ENCODE assay signal across 8 cellular contexts in genomic region chr10:89861584-89862287, GRCh38.
DNase-seq lines count a peak whose midpoint lies in the region; ATAC-seq, FAIRE-seq and TF ChIP-seq lines count a peak whose summit lies in the region.

No MANE protein-coding gene starts in this region.

- no peaks in the 10 kb centered on the region for H3K36me3 ChIP-seq in HUES48 (ENCODE audit: control insufficient read depth, insufficient read depth, low read length)
- no peaks in the 10 kb centered on the region for H3K36me3 ChIP-seq in neural progenitor cell

- no peak for TF ChIP-seq CTCF in neural progenitor cell (IDR thresholded peaks at IDR 0.05)

- TF ChIP-seq POLR2A in GM12891 (IDR thresholded peaks at IDR 0.05; ENCODE audit: low read depth, low read length) = no peak

- peak overlapping the region; percentile 61 to 82 for H3K27ac Mint-ChIP-seq in activated naive CD4-positive, alpha-beta T cell treated with anti-CD3 and anti-CD28 coated beads, Interleukin-2, amount 50 U/mL, for 72 hours
- H3K27ac Mint-ChIP-seq in neural progenitor cell = no peak overlapping the region

- H3K4me1 Mint-ChIP-seq in neural progenitor cell = peaks cover 10% of the 10 kb centered on the region

- H3K4me2 ChIP-seq in neural progenitor cell = no peak overlapping the region

- H3K27me3 Mint-ChIP-seq in neural progenitor cell (ENCODE audit: insufficient read depth, low read depth) = no peaks in the 10 kb centered on the region

- no peaks in the 10 kb centered on the region for H3F3A ChIP-seq in neural progenitor cell (ENCODE audit: low read depth)

- H3K27ac ChIP-seq in HUES48 (ENCODE audit: low read depth, low read length) = peak overlapping the region; percentile 29
- H3K27ac ChIP-seq in neural progenitor cell = no peak overlapping the region

- FAIRE-seq in GM12891 (lab: Jason Lieb, UNC) = peak; percentile 83

- H3K9ac ChIP-seq in HUES48 (ENCODE audit: low read depth, low read length) (no peak overlapping the region), neural progenitor cell (no peak overlapping the region)

- H3K9me3 ChIP-seq in HUES48 (ENCODE audit: control insufficient read depth, insufficient read depth, low read length) (no peaks in the 10 kb centered on the region), neural progenitor cell (ENCODE audit: low read depth) (no peaks in the 10 kb centered on the region)

- H4K20me1 ChIP-seq in neural progenitor cell (ENCODE audit: low read depth) = no peaks in the 10 kb centered on the region

- no peak overlapping the region for H3K4me3 ChIP-seq in HUES48 (ENCODE audit: low read depth, low read length)
- H3K4me3 ChIP-seq in neural progenitor cell = no peak overlapping the region

- DNase-seq in GM12891 (ENCODE audit: insufficient read length, low spot score) (no peak), putamen (ENCODE audit: low spot score) (peak; percentile 12), neural progenitor cell (ENCODE audit: low spot score) (no peak), KG1 (lab: John Stamatoyannopoulos, UW) (no peak), foreskin melanocyte (no peak)
- peak in 1 of 2 donors; percentile 42 for DNase-seq in activated naive CD4-positive, alpha-beta T cell treated with anti-CD3 and anti-CD28 coated beads, Interleukin-2, amount 50 U/mL, for 72 hours (ENCODE audit: low spot score in 2 of 2)

- H3K36me3 Mint-ChIP-seq in activated naive CD4-positive, alpha-beta T cell treated with anti-CD3 and anti-CD28 coated beads, Interleukin-2, amount 50 U/mL, for 72 hours = no peaks in the 10 kb centered on the region
- H3K36me3 Mint-ChIP-seq in neural progenitor cell = no peaks in the 10 kb centered on the region

- H3K27me3 ChIP-seq in HUES48 (ENCODE audit: control insufficient read depth, insufficient read depth, low read length) = no peaks in the 10 kb centered on the region
- no peaks in the 10 kb centered on the region for H3K27me3 ChIP-seq in neural progenitor cell

- H3K4me1 ChIP-seq in HUES48 (ENCODE audit: control insufficient read depth, insufficient read depth, low read length) = peaks cover 9% of the 10 kb centered on the region
- H3K4me1 ChIP-seq in neural progenitor cell = no peaks in the 10 kb centered on the region

- H2AFZ ChIP-seq in neural progenitor cell (replicated peaks) = no peak overlapping the region

- no peaks in the 10 kb centered on the region for H3K79me2 ChIP-seq in neural progenitor cell (ENCODE audit: low read depth)

- H3K4me3 Mint-ChIP-seq in neural progenitor cell = no peak overlapping the region

- H3K9me3 Mint-ChIP-seq in activated naive CD4-positive, alpha-beta T cell treated with anti-CD3 and anti-CD28 coated beads, Interleukin-2, amount 50 U/mL, for 72 hours = no peaks in the 10 kb centered on the region
- no peaks in the 10 kb centered on the region for H3K9me3 Mint-ChIP-seq in neural progenitor cell

- peak; percentile 96 for ATAC-seq in activated naive CD4-positive, alpha-beta T cell treated with anti-CD3 and anti-CD28 coated beads, Interleukin-2, amount 50 U/mL, for 72 hours
- no peak for ATAC-seq in HG03025 (IDR thresholded peaks at IDR 0.05; ENCODE audit: low FRiP score, unreplicated experiment)

TF ChIP-seq in GM12891, 5 proteins besides CTCF, POLR2A, EP300 and RAD21:
- TF ChIP-seq PAX5 (IDR thresholded peaks at IDR 0.05; ENCODE audit: insufficient read depth, low read length, severe bottlenecking) (no peak), SPI1 (IDR thresholded peaks at IDR 0.05; ENCODE audit: low read depth, low read length) (no peak), POU2F2 (IDR thresholded peaks at IDR 0.05; ENCODE audit: low read depth, low read length) (peak; percentile 30; the same call in 1 of the 2 replicates), POLR2AphosphoS5 (IDR thresholded peaks at IDR 0.05; ENCODE audit: low read depth, low read length) (no peak), TAF1 (IDR thresholded peaks at IDR 0.05; ENCODE audit: low read depth, low read length) (no peak)
